ENCODE assay signal across 1 cellular context in the genomic region with DNA sequence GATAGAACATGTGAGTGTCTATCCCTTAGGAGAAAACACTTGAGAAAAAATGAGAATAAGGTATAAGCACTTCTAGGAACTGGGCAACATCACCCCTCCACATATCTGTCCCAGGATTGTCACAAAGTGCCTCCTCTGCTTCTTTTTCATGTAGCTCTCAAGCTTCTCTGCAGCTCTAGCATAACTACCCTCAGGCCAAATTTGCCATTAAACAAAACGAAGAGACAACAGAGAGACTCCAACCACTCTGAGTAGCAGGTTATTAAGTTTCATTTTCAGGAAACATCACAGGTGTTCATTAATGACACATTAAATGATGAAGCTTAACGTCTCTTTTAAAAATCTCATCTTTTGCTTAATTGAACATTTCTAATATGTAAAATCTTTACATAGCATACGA.
TF ChIP-seq lines count a peak whose summit lies in the region.

No MANE protein-coding gene starts in this region.

TF ChIP-seq in SK-N-SH, 30 proteins besides CTCF, POLR2A, EP300 and RAD21 (continued from another document):
- TF ChIP-seq, protein P1, sequence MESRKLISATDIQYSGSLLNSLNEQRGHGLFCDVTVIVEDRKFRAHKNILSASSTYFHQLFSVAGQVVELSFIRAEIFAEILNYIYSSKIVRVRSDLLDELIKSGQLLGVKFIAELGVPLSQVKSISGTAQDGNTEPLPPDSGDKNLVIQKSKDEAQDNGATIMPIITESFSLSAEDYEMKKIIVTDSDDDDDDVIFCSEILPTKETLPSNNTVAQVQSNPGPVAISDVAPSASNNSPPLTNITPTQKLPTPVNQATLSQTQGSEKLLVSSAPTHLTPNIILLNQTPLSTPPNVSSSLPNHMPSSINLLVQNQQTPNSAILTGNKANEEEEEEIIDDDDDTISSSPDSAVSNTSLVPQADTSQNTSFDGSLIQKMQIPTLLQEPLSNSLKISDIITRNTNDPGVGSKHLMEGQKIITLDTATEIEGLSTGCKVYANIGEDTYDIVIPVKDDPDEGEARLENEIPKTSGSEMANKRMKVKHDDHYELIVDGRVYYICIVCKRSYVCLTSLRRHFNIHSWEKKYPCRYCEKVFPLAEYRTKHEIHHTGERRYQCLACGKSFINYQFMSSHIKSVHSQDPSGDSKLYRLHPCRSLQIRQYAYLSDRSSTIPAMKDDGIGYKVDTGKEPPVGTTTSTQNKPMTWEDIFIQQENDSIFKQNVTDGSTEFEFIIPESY (IDR thresholded peaks at IDR 0.05; ENCODE audit: borderline replicate concordance, low read depth) = no peak
- no peak for TF ChIP-seq NFIC (IDR thresholded peaks at IDR 0.05; ENCODE audit: borderline replicate concordance)
- 0 out of 2 replicates have a peak, but pooled peaks have one; percentile 33 for TF ChIP-seq GATA2 (CRISPR knock-in tag; IDR thresholded peaks at IDR 0.05)
- TF ChIP-seq, protein P2, sequence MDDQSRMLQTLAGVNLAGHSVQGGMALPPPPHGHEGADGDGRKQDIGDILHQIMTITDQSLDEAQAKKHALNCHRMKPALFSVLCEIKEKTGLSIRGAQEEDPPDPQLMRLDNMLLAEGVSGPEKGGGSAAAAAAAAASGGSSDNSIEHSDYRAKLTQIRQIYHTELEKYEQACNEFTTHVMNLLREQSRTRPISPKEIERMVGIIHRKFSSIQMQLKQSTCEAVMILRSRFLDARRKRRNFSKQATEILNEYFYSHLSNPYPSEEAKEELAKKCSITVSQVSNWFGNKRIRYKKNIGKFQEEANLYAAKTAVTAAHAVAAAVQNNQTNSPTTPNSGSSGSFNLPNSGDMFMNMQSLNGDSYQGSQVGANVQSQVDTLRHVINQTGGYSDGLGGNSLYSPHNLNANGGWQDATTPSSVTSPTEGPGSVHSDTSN (IDR thresholded peaks at IDR 0.05) = no peak
- TF ChIP-seq, protein P3, sequence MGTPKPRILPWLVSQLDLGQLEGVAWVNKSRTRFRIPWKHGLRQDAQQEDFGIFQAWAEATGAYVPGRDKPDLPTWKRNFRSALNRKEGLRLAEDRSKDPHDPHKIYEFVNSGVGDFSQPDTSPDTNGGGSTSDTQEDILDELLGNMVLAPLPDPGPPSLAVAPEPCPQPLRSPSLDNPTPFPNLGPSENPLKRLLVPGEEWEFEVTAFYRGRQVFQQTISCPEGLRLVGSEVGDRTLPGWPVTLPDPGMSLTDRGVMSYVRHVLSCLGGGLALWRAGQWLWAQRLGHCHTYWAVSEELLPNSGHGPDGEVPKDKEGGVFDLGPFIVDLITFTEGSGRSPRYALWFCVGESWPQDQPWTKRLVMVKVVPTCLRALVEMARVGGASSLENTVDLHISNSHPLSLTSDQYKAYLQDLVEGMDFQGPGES (IDR thresholded peaks at IDR 0.05; ENCODE audit: low read depth, low read length) = no peak
- TF ChIP-seq CHD2 (IDR thresholded peaks at IDR 0.05; ENCODE audit: low read length, partially characterized antibody) = peak; percentile 28
- TF ChIP-seq, protein P4, sequence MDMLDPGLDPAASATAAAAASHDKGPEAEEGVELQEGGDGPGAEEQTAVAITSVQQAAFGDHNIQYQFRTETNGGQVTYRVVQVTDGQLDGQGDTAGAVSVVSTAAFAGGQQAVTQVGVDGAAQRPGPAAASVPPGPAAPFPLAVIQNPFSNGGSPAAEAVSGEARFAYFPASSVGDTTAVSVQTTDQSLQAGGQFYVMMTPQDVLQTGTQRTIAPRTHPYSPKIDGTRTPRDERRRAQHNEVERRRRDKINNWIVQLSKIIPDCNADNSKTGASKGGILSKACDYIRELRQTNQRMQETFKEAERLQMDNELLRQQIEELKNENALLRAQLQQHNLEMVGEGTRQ (IDR thresholded peaks at IDR 0.05; ENCODE audit: borderline replicate concordance, low read depth, low read length) = no peak
- no peak for TF ChIP-seq NRF1 (IDR thresholded peaks at IDR 0.05; ENCODE audit: low read depth, low read length)
- TF ChIP-seq RCOR1 (IDR thresholded peaks at IDR 0.05; ENCODE audit: low read length) = 0 out of 2 replicates have a peak, but pooled peaks have one; percentile 32
- TF ChIP-seq MXI1 (IDR thresholded peaks at IDR 0.05; ENCODE audit: low read depth, low read length) = 0 out of 2 replicates have a peak, but pooled peaks have one; percentile 15
TF ChIP-seq in SK-N-SH: peak in this region for 5.
